ENCODE assay signal across 1 cellular context in the genomic region with DNA sequence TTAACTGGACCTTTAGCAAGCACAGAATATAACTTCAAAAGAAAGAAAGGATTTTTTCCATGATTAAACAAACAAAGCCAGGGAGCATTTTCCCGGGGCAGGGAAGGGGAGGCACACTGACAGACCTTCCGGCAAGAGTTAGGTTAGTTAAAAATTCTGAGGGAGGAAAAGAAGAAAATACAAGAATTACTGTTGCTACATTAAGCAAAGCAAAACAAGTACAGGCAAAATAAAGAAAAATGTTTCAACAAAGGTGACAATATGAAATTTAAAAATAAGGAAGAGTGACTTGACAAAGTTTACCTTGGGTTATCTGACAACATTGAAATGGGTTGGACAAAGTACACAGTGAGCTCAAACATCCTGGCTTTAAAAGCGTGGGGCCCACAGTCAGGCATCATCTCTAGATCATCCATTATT.
TF ChIP-seq lines count a peak whose summit lies in the region.

No MANE protein-coding gene starts in this region.

TF ChIP-seq in HepG2, 621 proteins besides CTCF, POLR2A, EP300 and RAD21 (continued from another document):
- TF ChIP-seq, protein P1, sequence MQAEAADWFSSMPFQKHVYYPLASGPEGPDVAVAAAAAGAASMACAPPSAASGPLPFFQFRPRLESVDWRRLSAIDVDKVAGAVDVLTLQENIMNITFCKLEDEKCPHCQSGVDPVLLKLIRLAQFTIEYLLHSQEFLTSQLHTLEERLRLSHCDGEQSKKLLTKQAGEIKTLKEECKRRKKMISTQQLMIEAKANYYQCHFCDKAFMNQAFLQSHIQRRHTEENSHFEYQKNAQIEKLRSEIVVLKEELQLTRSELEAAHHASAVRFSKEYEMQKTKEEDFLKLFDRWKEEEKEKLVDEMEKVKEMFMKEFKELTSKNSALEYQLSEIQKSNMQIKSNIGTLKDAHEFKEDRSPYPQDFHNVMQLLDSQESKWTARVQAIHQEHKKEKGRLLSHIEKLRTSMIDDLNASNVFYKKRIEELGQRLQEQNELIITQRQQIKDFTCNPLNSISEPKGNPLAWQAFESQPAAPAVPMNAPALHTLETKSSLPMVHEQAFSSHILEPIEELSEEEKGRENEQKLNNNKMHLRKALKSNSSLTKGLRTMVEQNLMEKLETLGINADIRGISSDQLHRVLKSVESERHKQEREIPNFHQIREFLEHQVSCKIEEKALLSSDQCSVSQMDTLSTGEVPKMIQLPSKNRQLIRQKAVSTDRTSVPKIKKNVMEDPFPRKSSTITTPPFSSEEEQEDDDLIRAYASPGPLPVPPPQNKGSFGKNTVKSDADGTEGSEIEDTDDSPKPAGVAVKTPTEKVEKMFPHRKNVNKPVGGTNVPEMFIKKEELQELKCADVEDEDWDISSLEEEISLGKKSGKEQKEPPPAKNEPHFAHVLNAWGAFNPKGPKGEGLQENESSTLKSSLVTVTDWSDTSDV (CRISPR knock-in tag; IDR thresholded peaks at IDR 0.05) = no peak
- TF ChIP-seq, protein P2, sequence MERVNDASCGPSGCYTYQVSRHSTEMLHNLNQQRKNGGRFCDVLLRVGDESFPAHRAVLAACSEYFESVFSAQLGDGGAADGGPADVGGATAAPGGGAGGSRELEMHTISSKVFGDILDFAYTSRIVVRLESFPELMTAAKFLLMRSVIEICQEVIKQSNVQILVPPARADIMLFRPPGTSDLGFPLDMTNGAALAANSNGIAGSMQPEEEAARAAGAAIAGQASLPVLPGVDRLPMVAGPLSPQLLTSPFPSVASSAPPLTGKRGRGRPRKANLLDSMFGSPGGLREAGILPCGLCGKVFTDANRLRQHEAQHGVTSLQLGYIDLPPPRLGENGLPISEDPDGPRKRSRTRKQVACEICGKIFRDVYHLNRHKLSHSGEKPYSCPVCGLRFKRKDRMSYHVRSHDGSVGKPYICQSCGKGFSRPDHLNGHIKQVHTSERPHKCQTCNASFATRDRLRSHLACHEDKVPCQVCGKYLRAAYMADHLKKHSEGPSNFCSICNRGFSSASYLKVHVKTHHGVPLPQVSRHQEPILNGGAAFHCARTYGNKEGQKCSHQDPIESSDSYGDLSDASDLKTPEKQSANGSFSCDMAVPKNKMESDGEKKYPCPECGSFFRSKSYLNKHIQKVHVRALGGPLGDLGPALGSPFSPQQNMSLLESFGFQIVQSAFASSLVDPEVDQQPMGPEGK (CRISPR knock-in tag; IDR thresholded peaks at IDR 0.05) = 0 out of 2 replicates have a peak, but pooled peaks have one; percentile 3
- TF ChIP-seq ZNF10 (CRISPR knock-in tag; IDR thresholded peaks at IDR 0.05; ENCODE audit: borderline replicate concordance, low read depth) (no peak), LCORL (IDR thresholded peaks at IDR 0.05) (no peak), LCORL (CRISPR knock-in tag; IDR thresholded peaks at IDR 0.05) (no peak), SOX5 (CRISPR knock-in tag; IDR thresholded peaks at IDR 0.05; ENCODE audit: borderline replicate concordance) (peak; percentile 32; the same call in 1 of the 2 replicates), SAP130 (CRISPR knock-in tag; IDR thresholded peaks at IDR 0.05; ENCODE audit: low read depth) (0 out of 2 replicates have a peak, but pooled peaks have one; percentile 21)
